Comparison of ENCODE assay signal across 17 cellular contexts in genomic region chr10:57788117-57788516, GRCh38.
DNase-seq lines count a peak whose midpoint lies in the region; ATAC-seq and TF ChIP-seq lines count a peak whose summit lies in the region.
"Had no signal": no experiment of that assay in that cellular context is flagged by ENCODE, and none has a peak within 500 bp of the region (broad histone marks: within the 10 kb centered on the region; RNA-seq: fewer than 3 reads in every experiment).

No MANE protein-coding gene starts in this region.

- H3K36me3 ChIP-seq in GM23338 (ENCODE audit: insufficient read depth) (no peaks in the 10 kb centered on the region), HUES48 (ENCODE audit: control insufficient read depth, insufficient read depth, low read length) (no peaks in the 10 kb centered on the region), WERI-Rb-1 (no peaks in the 10 kb centered on the region), iPS-20b (ENCODE audit: insufficient read depth, low read depth, low read length) (no peaks in the 10 kb centered on the region), heart left ventricle (no peaks in the 10 kb centered on the region)
- H3K36me3 ChIP-seq: BLaER1 treated with 17β-estradiol and CSF1 and Interleukin-3, amounts not matched to agents 10 nM and 100 nM had no signal

- H3K4me1 ChIP-seq in GM23338 (ENCODE audit: insufficient read depth) (peaks cover 26% of the 10 kb centered on the region), HUES48 (ENCODE audit: control insufficient read depth, insufficient read depth, low read length) (peaks cover 28% of the 10 kb centered on the region), iPS-20b (ENCODE audit: insufficient read depth, low read length) (peaks cover 24% of the 10 kb centered on the region), heart left ventricle (no peaks in the 10 kb centered on the region)
- H3K4me1 ChIP-seq: BLaER1 treated with 17β-estradiol and CSF1 and Interleukin-3, amounts not matched to agents 10 nM and 100 nM had no signal

- H3K9me2 ChIP-seq in GM23338 (ENCODE audit: insufficient read depth) = peaks cover 41% of the 10 kb centered on the region

- TF ChIP-seq CTCF in GM23338 (conservative IDR thresholded peaks at IDR 0.05; ENCODE audit: low read depth in 2 of 2) (no peak), WERI-Rb-1 (IDR thresholded peaks at IDR 0.05; ENCODE audit: low read depth, low read length) (no peak), heart left ventricle (IDR thresholded peaks at IDR 0.05) (no peak)

- no peaks in the 10 kb centered on the region for H3K79me2 ChIP-seq in GM23338 (replicated peaks; ENCODE audit: insufficient read depth)

- DNase-seq in GM23338 (ENCODE audit: low spot score) (no peak), WERI-Rb-1 (peak; percentile 29), NAMALWA (ENCODE audit: low spot score) (no peak), occipital lobe (lab: John Stamatoyannopoulos, UW) (no peak), heart left ventricle (no peak)
- DNase-seq: 8988T; Calu3; CD8-positive, alpha-beta T cell; DMS79 treated with DMSO at 0.1 percent for 48 hours; GF-D8; GOT3; HCEC 1CT had no signal

- H4K20me1 ChIP-seq in GM23338 (replicated peaks; ENCODE audit: insufficient read depth) = no peaks in the 10 kb centered on the region
- H4K20me1 ChIP-seq: BLaER1 treated with 17β-estradiol and CSF1 and Interleukin-3, amounts not matched to agents 10 nM and 100 nM had no signal

- H3K36me3 Mint-ChIP-seq in GM23338 (ENCODE audit: low read depth) = peaks cover 49% of the 10 kb centered on the region
- H3K36me3 Mint-ChIP-seq: CD8-positive, alpha-beta T cell had no signal

- peaks cover 24% of the 10 kb centered on the region for H3K4me1 Mint-ChIP-seq in GM23338
- H3K4me1 Mint-ChIP-seq: B cell had no signal

- peak overlapping the region; percentile 74 for H3K27ac ChIP-seq in GM23338 (ENCODE audit: low read depth)
- H3K27ac ChIP-seq in HUES48 (ENCODE audit: low read depth, low read length) = peak overlapping the region; percentile 94
- no peak overlapping the region for H3K27ac ChIP-seq in WERI-Rb-1
- H3K27ac ChIP-seq in iPS-20b (ENCODE audit: low read length) = peak overlapping the region; percentile 99
- H3K27ac ChIP-seq in heart left ventricle = no peak overlapping the region
- H3K27ac ChIP-seq: BLaER1 treated with 17β-estradiol and CSF1 and Interleukin-3, amounts not matched to agents 10 nM and 100 nM had no signal

- H3K4me3 ChIP-seq in GM23338 (no peak overlapping the region), HUES48 (ENCODE audit: low read depth, low read length) (no peak overlapping the region), WERI-Rb-1 (ENCODE audit: low read depth, low read length) (no peak overlapping the region), iPS-20b (ENCODE audit: low read length) (no peak overlapping the region), heart left ventricle (no peak overlapping the region)
- H3K4me3 ChIP-seq: BLaER1 treated with 17β-estradiol and CSF1 and Interleukin-3, amounts not matched to agents 10 nM and 100 nM had no signal

- H3K9ac ChIP-seq in HUES48 (ENCODE audit: low read depth, low read length) (no peak overlapping the region), iPS-20b (ENCODE audit: low read depth, low read length) (peak overlapping the region; percentile 16; the same call in 1 of the 2 replicates)
- H3K9ac ChIP-seq: BLaER1 treated with 17β-estradiol and CSF1 and Interleukin-3, amounts not matched to agents 10 nM and 100 nM had no signal

- H3K9me3 Mint-ChIP-seq in GM23338 = peaks cover 33% of the 10 kb centered on the region
- H3K9me3 Mint-ChIP-seq: CD8-positive, alpha-beta T cell had no signal

- no peak for ATAC-seq in GM23338
- ATAC-seq in HG02588 (IDR thresholded peaks at IDR 0.05; ENCODE audit: unreplicated experiment) = no peak
- no peak for ATAC-seq in heart left ventricle
- ATAC-seq: CD8-positive, alpha-beta T cell had no signal

- H3F3A ChIP-seq in GM23338 (replicated peaks; ENCODE audit: low read depth) = no peaks in the 10 kb centered on the region

- intact Hi-C loops in heart left ventricle (cut with DNase I) = no loop called here

- peak overlapping the region; percentile 9; the same call in 1 of the 2 replicates for H3K27ac Mint-ChIP-seq in GM23338
- H3K27ac Mint-ChIP-seq: B cell; CD8-positive, alpha-beta T cell had no signal

- no peak overlapping the region for H3K4me3 Mint-ChIP-seq in GM23338
- H3K4me3 Mint-ChIP-seq: B cell; CD8-positive, alpha-beta T cell had no signal

- H2AFZ ChIP-seq in GM23338 = 0 out of 2 replicates have a peak overlapping the region, but pooled peaks have one; percentile 5

- no peak for TF ChIP-seq POLR2A in heart left ventricle (IDR thresholded peaks at IDR 0.05)

- H3K27me3 Mint-ChIP-seq in GM23338 (ENCODE audit: insufficient read depth, low read depth, poor library complexity) = peaks cover 2% of the 10 kb centered on the region
- H3K27me3 Mint-ChIP-seq: B cell had no signal

- no peaks in the 10 kb centered on the region for H3K27me3 ChIP-seq in GM23338 (ENCODE audit: insufficient read depth)
- no peaks in the 10 kb centered on the region for H3K27me3 ChIP-seq in HUES48 (ENCODE audit: control insufficient read depth, insufficient read depth, low read length)
- no peaks in the 10 kb centered on the region for H3K27me3 ChIP-seq in WERI-Rb-1 (ENCODE audit: insufficient read depth, low read depth, severe bottlenecking)
- no peaks in the 10 kb centered on the region for H3K27me3 ChIP-seq in iPS-20b (ENCODE audit: insufficient read depth, low read length)
- H3K27me3 ChIP-seq in heart left ventricle = no peaks in the 10 kb centered on the region
- H3K27me3 ChIP-seq: BLaER1 treated with 17β-estradiol and CSF1 and Interleukin-3, amounts not matched to agents 10 nM and 100 nM had no signal

- H3K4me2 ChIP-seq in GM23338 = no peak overlapping the region
- H3K4me2 ChIP-seq: BLaER1 treated with 17β-estradiol and CSF1 and Interleukin-3, amounts not matched to agents 10 nM and 100 nM had no signal

- WGBS in heart left ventricle, 4 donors = 87 to 94% (median 88%) methylated on average over 3 of the region's 3 CpGs

- H3K9me3 ChIP-seq in HUES48 (ENCODE audit: control insufficient read depth, insufficient read depth, low read length) (peaks cover 13% of the 10 kb centered on the region), WERI-Rb-1 (ENCODE audit: severe bottlenecking) (no peaks in the 10 kb centered on the region), iPS-20b (ENCODE audit: insufficient read depth, low read depth, low read length) (no peaks in the 10 kb centered on the region), heart left ventricle (peaks cover 0 to 3% (median 0%) of the 10 kb centered on the region in 12 donors)
- H3K9me3 ChIP-seq: BLaER1 treated with 17β-estradiol and CSF1 and Interleukin-3, amounts not matched to agents 10 nM and 100 nM had no signal

TF ChIP-seq in GM23338, 12 proteins besides CTCF, POLR2A, EP300 and RAD21 (continues in another document):
- no peak for TF ChIP-seq ZNF462 (CRISPR knock-in tag; IDR thresholded peaks at IDR 0.05)

Comparison
In these comparisons a context has a peak if more than half of its experiments do, and no peak if none do; other contexts are left out.
1. H3K27ac ChIP-seq: peak in GM23338 (single experiment), HUES48 (single experiment) and iPS-20b (single experiment); none in WERI-Rb-1 (single experiment) and heart left ventricle (0 of 12).